In genomic region chr3:40869939-40870338, GRCh38 we compare ENCODE assay signal across 2 cellular contexts.
TF ChIP-seq lines count a peak whose summit lies in the region.

No MANE protein-coding gene starts in this region.

TF ChIP-seq in HCT116, 20 proteins besides CTCF, POLR2A, EP300 and RAD21:
- TF ChIP-seq ZFX (IDR thresholded peaks at IDR 0.05) (no peak), POLR2AphosphoS5 (IDR thresholded peaks at IDR 0.05; ENCODE audit: low read depth, low read length) (no peak), JUND (IDR thresholded peaks at IDR 0.05) (no peak), CEBPB (IDR thresholded peaks at IDR 0.05; ENCODE audit: low read depth) (no peak), FOSL1 (IDR thresholded peaks at IDR 0.05; ENCODE audit: low read depth) (no peak), ZNF274 (IDR thresholded peaks at IDR 0.05; ENCODE audit: low read depth, low read length) (no peak), YY1 (IDR thresholded peaks at IDR 0.05; ENCODE audit: extremely low read depth, insufficient replicate concordance, low read depth, low read length) (no peak), SIN3A (IDR thresholded peaks at IDR 0.05; ENCODE audit: low read depth) (no peak), SRF (IDR thresholded peaks at IDR 0.05; ENCODE audit: low read depth) (no peak), EZH2phosphoT487 (IDR thresholded peaks at IDR 0.05; ENCODE audit: borderline replicate concordance) (no peak), REST (IDR thresholded peaks at IDR 0.05; ENCODE audit: low read depth) (no peak), TCF7L2 (IDR thresholded peaks at IDR 0.05; ENCODE audit: borderline replicate concordance, extremely low read depth, insufficient read depth, insufficient read length) (no peak), ELF1 (IDR thresholded peaks at IDR 0.05; ENCODE audit: borderline replicate concordance, low read depth) (no peak), EZH2 (IDR thresholded peaks at IDR 0.05) (no peak), EGR1 (IDR thresholded peaks at IDR 0.05; ENCODE audit: low read depth) (no peak), ZBTB33 (IDR thresholded peaks at IDR 0.05; ENCODE audit: extremely low read depth, insufficient replicate concordance, low read length) (no peak), MAX (IDR thresholded peaks at IDR 0.05) (no peak), ATF3 (IDR thresholded peaks at IDR 0.05) (no peak), CBX3 (IDR thresholded peaks at IDR 0.05; ENCODE audit: low read depth) (no peak)
TF ChIP-seq in HCT116: peak in this region for 0.

TF ChIP-seq in K562, 482 proteins besides CTCF, POLR2A, EP300 and RAD21:
- TF ChIP-seq MYBL2 (IDR thresholded peaks at IDR 0.05; ENCODE audit: low read depth) (no peak), MYBL2 (CRISPR knock-in tag; IDR thresholded peaks at IDR 0.05; ENCODE audit: borderline replicate concordance) (no peak), MAFF (IDR thresholded peaks at IDR 0.05; ENCODE audit: low read length) (no peak), GTF2B (IDR thresholded peaks at IDR 0.05; ENCODE audit: extremely low read depth, insufficient read length) (no peak), MED1 (CRISPR knock-in tag; IDR thresholded peaks at IDR 0.05; ENCODE audit: borderline replicate concordance) (no peak), SIN3A (IDR thresholded peaks at IDR 0.05; ENCODE audit: borderline replicate concordance in 2 of 2, control insufficient read depth in 1 of 2, low read depth in 2 of 2, low read length in 2 of 2) (no peak), JUN (IDR thresholded peaks at IDR 0.05; ENCODE audit: borderline replicate concordance, low read depth, low read length) (no peak), JUN (CRISPR knock-in tag; IDR thresholded peaks at IDR 0.05; ENCODE audit: borderline replicate concordance) (no peak), MBD2 (IDR thresholded peaks at IDR 0.05; ENCODE audit: borderline replicate concordance, low read depth) (no peak), ZFP91 (CRISPR knock-in tag; IDR thresholded peaks at IDR 0.05) (no peak), ZBTB9 (CRISPR knock-in tag; IDR thresholded peaks at IDR 0.05) (no peak), HOMEZ (CRISPR knock-in tag; IDR thresholded peaks at IDR 0.05) (no peak), RFX5 (IDR thresholded peaks at IDR 0.05; ENCODE audit: low read depth, low read length) (no peak), PHB2 (IDR thresholded peaks at IDR 0.05; ENCODE audit: low read depth) (no peak), SIRT6 (IDR thresholded peaks at IDR 0.05; ENCODE audit: low read depth, low read length) (no peak), PTBP1 (IDR thresholded peaks at IDR 0.05; ENCODE audit: low read depth, low read length) (no peak), GABPA (tag; conservative IDR thresholded peaks at IDR 0.05; ENCODE audit: low read depth) (no peak), HEY1 (CRISPR knock-in tag; IDR thresholded peaks at IDR 0.05; ENCODE audit: borderline replicate concordance) (no peak), HOXB6 (CRISPR knock-in tag; IDR thresholded peaks at IDR 0.05; ENCODE audit: borderline replicate concordance) (no peak)
